ENCODE assay signal across 25 cellular contexts in genomic region chr22:35417606-35418005, GRCh38. TPM values are rescaled to one million over a fixed set of nuclear protein-coding genes. Genes with fewer than 3 reads are reported as not detected.
"Had no signal": no experiment of that assay in that cellular context is flagged by ENCODE, and none has a peak within 500 bp of the region (broad histone marks: within the 10 kb centered on the region; RNA-seq: fewer than 3 reads in every experiment).

No MANE protein-coding gene starts in this region.

- H3K4me3 ChIP-seq: ascending aorta, cardiac muscle cell, coronary artery, dorsolateral prefrontal cortex, right atrium auricular region, tibial nerve had no signal

- H3K4me1 ChIP-seq: ascending aorta, parathyroid adenoma, right atrium auricular region, tibial nerve had no signal

- H3K27me3 ChIP-seq: ascending aorta, cardiac muscle cell, dorsolateral prefrontal cortex, right atrium auricular region, tibial nerve had no signal

- H3K79me2 ChIP-seq: parathyroid adenoma had no signal

- H3K9ac ChIP-seq: parathyroid adenoma had no signal

- FAIRE-seq: keratinocyte had no signal

- DNase-seq: activated CD4-positive, alpha-beta T cell treated with anti-CD3 and anti-CD28 coated beads, Interleukin-2, amount 50 U/mL, for 1 hour; activated CD4-positive, CD25-positive, alpha-beta regulatory T cell treated with anti-CD3 and anti-CD28 coated beads, Interleukin-2, amount 50 U/mL, for 72 hours; activated effector memory CD4-positive, alpha-beta T cell treated with anti-CD3 and anti-CD28 coated beads, Interleukin-2, amount 50 U/mL, for 16 hours; activated naive CD4-positive, alpha-beta T cell treated with anti-CD3 and anti-CD28 coated beads for 36 hours; activated naive CD8-positive, alpha-beta T cell treated with anti-CD3 and anti-CD28 coated beads, Interleukin-2, amount 10 ng/mL, durations not matched to agents 7 days and 5 days; activated T-cell treated with anti-CD3 and anti-CD28 coated beads for 4 hours; dorsolateral prefrontal cortex; effector memory CD4-positive, alpha-beta T cell; erythroblast; head of caudate nucleus; hippocampal formation; left colon; naive B cell; nucleus accumbens; stimulated activated CD4-positive, alpha-beta T cell treated with anti-CD3 and anti-CD28 coated beads, Interleukin-15, amount 100 ng/mL, for 24 hours; stimulated activated naive CD4-positive, alpha-beta T cell treated with Interleukin-2 at 50 U/mL for 16 hours; T1000 had no signal

- H3K27ac ChIP-seq: ascending aorta, cardiac muscle cell, coronary artery, dorsolateral prefrontal cortex, parathyroid adenoma, right atrium auricular region, tibial nerve had no signal

- H3K9me3 ChIP-seq: ascending aorta, right atrium auricular region, tibial nerve had no signal

- H2AFZ ChIP-seq: parathyroid adenoma had no signal

RNA-seq across cellular contexts. Expression of gene HMOX1, which starts 36.7 kb away (rescaled TPM):
- polyA plus RNA-seq: neural cell had no signal
